In genomic region chr19:21835810-21836444, GRCh38 we compare ENCODE assay signal across 1 cellular context.
TF ChIP-seq lines count a peak whose summit lies in the region.

Gene ZNF43, minus strand, starts transcription at chr19:21836182. Its CDS starts 144 bp downstream, at chr19:21836038.

TF ChIP-seq in HepG2, 621 proteins besides CTCF, POLR2A, EP300 and RAD21 (continued from another document):
- no peak for TF ChIP-seq ZXDC (CRISPR knock-in tag; IDR thresholded peaks at IDR 0.05)
- no peak for TF ChIP-seq NFIC (IDR thresholded peaks at IDR 0.05; ENCODE audit: low read length)
- TF ChIP-seq ZEB1 (IDR thresholded peaks at IDR 0.05; ENCODE audit: insufficient replicate concordance, low read depth): no peak
- TF ChIP-seq ZNF546 (CRISPR knock-in tag; conservative IDR thresholded peaks at IDR 0.05): no peak
- no peak for TF ChIP-seq TBX2 (CRISPR knock-in tag; IDR thresholded peaks at IDR 0.05; ENCODE audit: borderline replicate concordance)
- TF ChIP-seq NONO (IDR thresholded peaks at IDR 0.05): no peak
- TF ChIP-seq NONO (CRISPR knock-in tag; conservative IDR thresholded peaks at IDR 0.05): peak; percentile 57
- no peak for TF ChIP-seq ZNF747 (CRISPR knock-in tag; IDR thresholded peaks at IDR 0.05; ENCODE audit: borderline replicate concordance)
- no peak for TF ChIP-seq PAF1 (CRISPR knock-in tag; IDR thresholded peaks at IDR 0.05)
- no peak for TF ChIP-seq NCOA5 (CRISPR knock-in tag; IDR thresholded peaks at IDR 0.05)
- TF ChIP-seq ARID2 (CRISPR knock-in tag; IDR thresholded peaks at IDR 0.05; ENCODE audit: borderline replicate concordance): no peak
- no peak for TF ChIP-seq ZNF543 (CRISPR knock-in tag; IDR thresholded peaks at IDR 0.05)
- no peak for TF ChIP-seq ZNF12 (CRISPR knock-in tag; IDR thresholded peaks at IDR 0.05)
- TF ChIP-seq ZNF629 (CRISPR knock-in tag; conservative IDR thresholded peaks at IDR 0.05): no peak
- no peak for TF ChIP-seq KLF12 (CRISPR knock-in tag; IDR thresholded peaks at IDR 0.05; ENCODE audit: borderline replicate concordance)
- no peak for TF ChIP-seq CREB1 (IDR thresholded peaks at IDR 0.05)
- no peak for TF ChIP-seq CREB1 (CRISPR knock-in tag; IDR thresholded peaks at IDR 0.05)
- TF ChIP-seq ZNF318 (CRISPR knock-in tag; IDR thresholded peaks at IDR 0.05): no peak
- no peak for TF ChIP-seq PREB (CRISPR knock-in tag; IDR thresholded peaks at IDR 0.05)
- no peak for TF ChIP-seq HES4 (CRISPR knock-in tag; IDR thresholded peaks at IDR 0.05; ENCODE audit: borderline replicate concordance)
- TF ChIP-seq BRCA1 (CRISPR knock-in tag; IDR thresholded peaks at IDR 0.05): no peak
- no peak for TF ChIP-seq SETDB1 (CRISPR knock-in tag; IDR thresholded peaks at IDR 0.05; ENCODE audit: borderline replicate concordance)
- TF ChIP-seq KDM5B (CRISPR knock-in tag; IDR thresholded peaks at IDR 0.05; ENCODE audit: borderline replicate concordance): peak; percentile 29; the same call in 1 of the 2 replicates
- TF ChIP-seq KAT2B (IDR thresholded peaks at IDR 0.05; ENCODE audit: borderline replicate concordance, low read depth, low read length): no peak
- TF ChIP-seq ZNF260 (CRISPR knock-in tag; IDR thresholded peaks at IDR 0.05; ENCODE audit: borderline replicate concordance, low read depth): no peak
- no peak for TF ChIP-seq SALL2 (CRISPR knock-in tag; IDR thresholded peaks at IDR 0.05)
- TF ChIP-seq SMC3 (IDR thresholded peaks at IDR 0.05; ENCODE audit: low read length): no peak
- TF ChIP-seq, protein P1, sequence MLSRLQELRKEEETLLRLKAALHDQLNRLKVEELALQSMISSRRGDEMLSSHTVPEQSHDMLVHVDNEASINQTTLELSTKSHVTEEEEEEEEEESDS (CRISPR knock-in tag; IDR thresholded peaks at IDR 0.05; ENCODE audit: borderline replicate concordance): no peak
- no peak for TF ChIP-seq ZBTB39 (CRISPR knock-in tag; IDR thresholded peaks at IDR 0.05)
- no peak for TF ChIP-seq ZNF556 (CRISPR knock-in tag; IDR thresholded peaks at IDR 0.05; ENCODE audit: borderline replicate concordance)
- TF ChIP-seq, protein P2, sequence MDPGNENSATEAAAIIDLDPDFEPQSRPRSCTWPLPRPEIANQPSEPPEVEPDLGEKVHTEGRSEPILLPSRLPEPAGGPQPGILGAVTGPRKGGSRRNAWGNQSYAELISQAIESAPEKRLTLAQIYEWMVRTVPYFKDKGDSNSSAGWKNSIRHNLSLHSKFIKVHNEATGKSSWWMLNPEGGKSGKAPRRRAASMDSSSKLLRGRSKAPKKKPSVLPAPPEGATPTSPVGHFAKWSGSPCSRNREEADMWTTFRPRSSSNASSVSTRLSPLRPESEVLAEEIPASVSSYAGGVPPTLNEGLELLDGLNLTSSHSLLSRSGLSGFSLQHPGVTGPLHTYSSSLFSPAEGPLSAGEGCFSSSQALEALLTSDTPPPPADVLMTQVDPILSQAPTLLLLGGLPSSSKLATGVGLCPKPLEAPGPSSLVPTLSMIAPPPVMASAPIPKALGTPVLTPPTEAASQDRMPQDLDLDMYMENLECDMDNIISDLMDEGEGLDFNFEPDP (CRISPR knock-in tag; conservative IDR thresholded peaks at IDR 0.05): no peak
